Comparison of ENCODE assay signal across 16 cellular contexts in the genomic region with DNA sequence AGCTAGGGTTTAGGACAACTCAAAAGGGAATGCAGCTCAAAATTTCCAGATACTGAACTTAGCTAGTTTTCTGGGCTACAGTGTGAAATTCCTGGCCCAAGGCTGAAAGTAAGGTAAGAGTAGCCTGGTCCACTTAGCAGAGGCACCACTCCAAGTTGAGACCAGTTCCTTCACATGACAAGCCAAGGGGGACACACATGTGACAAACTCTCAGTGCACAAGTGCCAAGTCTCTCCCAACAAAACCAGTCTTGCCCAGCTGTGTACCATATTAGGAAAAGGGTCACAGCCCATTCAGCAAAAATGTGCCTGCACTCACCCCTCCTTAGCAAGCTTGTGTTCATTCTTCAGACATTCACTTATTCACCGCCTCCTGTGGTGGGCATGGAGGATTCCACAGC. TPM values are rescaled to one million over a fixed set of nuclear protein-coding genes. Genes with fewer than 3 reads are reported as not detected.
DNase-seq lines count a peak whose midpoint lies in the region; ATAC-seq and TF ChIP-seq lines count a peak whose summit lies in the region.
"Had no signal": no experiment of that assay in that cellular context is flagged by ENCODE, and none has a peak within 500 bp of the region (broad histone marks: within the 10 kb centered on the region; RNA-seq: fewer than 3 reads in every experiment).

No MANE protein-coding gene starts in this region.

- H3K4me3 ChIP-seq in heart right ventricle (no peak overlapping the region), left ventricle myocardium inferior (no peak overlapping the region)
- H3K4me3 ChIP-seq: A549, GM23338 had no signal

- H3K27me3 ChIP-seq in heart right ventricle (no peaks in the 10 kb centered on the region), left ventricle myocardium inferior (ENCODE audit: low read depth) (no peaks in the 10 kb centered on the region)

- peaks cover 0 to 6% (median under 1%) of the 10 kb centered on the region in 11 donors for H3K9me3 ChIP-seq in heart right ventricle
- peaks cover 4% of the 10 kb centered on the region for H3K9me3 ChIP-seq in left ventricle myocardium inferior (replicated peaks)
- H3K9me3 ChIP-seq: A549 had no signal

- peak; percentile 3 for DNase-seq in NCI-H2029 (lab: John Stamatoyannopoulos, UW)
- no peak for DNase-seq in NCI-H2029 treated with DMSO at 0.1 percent for 48 hours (lab: John Stamatoyannopoulos, UW)
- DNase-seq in heart right ventricle, result no peak
- DNase-seq in left ventricle myocardium inferior, result no peak
- DNase-seq in left ventricle myocardium superior, result no peak
- DNase-seq in NCI-H2227 (lab: John Stamatoyannopoulos, UW; ENCODE audit: unreplicated experiment), result no peak
- no peak for DNase-seq in NCI-H1436 (lab: John Stamatoyannopoulos, UW)
- DNase-seq: AML-193; Caco-2; CD4-positive, alpha-beta T cell; HCEC 1CT had no signal

- intact Hi-C loops in heart right ventricle (cut with DNase I) (no loop called here), left ventricle myocardium inferior (cut with micrococcal nuclease) (no loop called here), left ventricle myocardium superior (cut with micrococcal nuclease) (no loop called here)

- 90 to 98% methylated on average over 1 of the region's 1 CpG for WGBS in heart right ventricle, 2 donors

- ATAC-seq in heart right ventricle (peak in 6 of 8 donors; percentile 39 to 83 (median 47)), left ventricle myocardium superior (peak; percentile 75)
- ATAC-seq: A549, GM23338, HepG2 had no signal

- H3K36me3 ChIP-seq in heart right ventricle (peaks cover 0 to 48% (median 2%) of the 10 kb centered on the region in 9 donors), left ventricle myocardium inferior (peaks cover under 1% of the 10 kb centered on the region)

- H3K27ac ChIP-seq in heart right ventricle (no peak overlapping the region), left ventricle myocardium inferior (replicated peaks) (no peak overlapping the region)
- H3K27ac ChIP-seq: 22Rv1, A549, C4-2B had no signal

- no peak for TF ChIP-seq CTCF in heart right ventricle (IDR thresholded peaks at IDR 0.05)
- no peak for TF ChIP-seq CTCF in left ventricle myocardium inferior (IDR thresholded peaks at IDR 0.05; ENCODE audit: borderline replicate concordance)

- H3K4me1 ChIP-seq in heart right ventricle (peaks cover 0 to 32% (median 4%) of the 10 kb centered on the region in 9 donors), left ventricle myocardium inferior (peaks cover 36% of the 10 kb centered on the region)
- H3K4me1 ChIP-seq: A549, Caco-2 had no signal

RNA-seq across cellular contexts. Expression of a gene that starts 27.8 kb away (rescaled TPM):
- total RNA-seq in heart right ventricle (10 to 100 TPM; 20.4 to 37.4 (median 28.2) TPM), left ventricle myocardium inferior (26.3 TPM), left ventricle myocardium superior (24.5 TPM)
- polyA plus RNA-seq in heart right ventricle, result 10 to 100 TPM; 12.4 to 23.2 TPM

RNA-seq across cellular contexts. Expression of a gene that starts 46.1 kb away (rescaled TPM):
- total RNA-seq in heart right ventricle (10 to 100 TPM; 12.4 to 23.8 (median 17.4) TPM), left ventricle myocardium inferior (13.1 TPM), left ventricle myocardium superior (13.7 TPM)
- polyA plus RNA-seq in heart right ventricle, result 10 to 100 TPM in 1 of 2 donors, 1 to 10 TPM in 1; 7.9 to 17.9 TPM
